ENCODE assay signal across 8 cellular contexts in the genomic region with DNA sequence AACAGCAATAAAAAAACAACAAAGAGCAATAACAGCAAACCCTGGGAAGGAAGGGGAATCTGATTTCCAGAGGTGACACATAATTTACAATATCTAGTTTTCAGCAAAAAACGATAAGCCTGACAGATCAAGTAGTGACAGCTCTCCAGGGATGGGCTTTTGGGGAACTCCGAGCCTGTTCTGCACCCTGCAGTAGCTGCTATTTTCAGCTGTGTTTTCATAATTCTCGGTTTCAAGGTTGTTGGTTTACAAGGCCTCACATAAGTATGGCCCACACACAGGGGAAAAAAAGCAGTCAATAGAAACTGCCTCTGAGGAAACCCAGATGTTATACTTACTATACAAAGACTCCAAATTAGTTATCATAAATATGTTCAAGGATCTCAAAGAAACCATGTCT.
DNase-seq lines count a peak whose midpoint lies in the region; ATAC-seq and TF ChIP-seq lines count a peak whose summit lies in the region.
"Had no signal": no experiment of that assay in that cellular context is flagged by ENCODE, and none has a peak within 500 bp of the region (broad histone marks: within the 10 kb centered on the region; RNA-seq: fewer than 3 reads in every experiment).

No MANE protein-coding gene starts in this region.

- H3K36me3 ChIP-seq in tibial artery, result no peaks in the 10 kb centered on the region

- H3K36me3 Mint-ChIP-seq in activated naive CD4-positive, alpha-beta T cell treated with anti-CD3 and anti-CD28 coated beads, Interleukin-2, amount 50 U/mL, for 24 hours, result peaks cover 13% of the 10 kb centered on the region

- peak overlapping the region; percentile 1 for H3K27ac Mint-ChIP-seq in activated naive CD4-positive, alpha-beta T cell treated with anti-CD3 and anti-CD28 coated beads, Interleukin-2, amount 50 U/mL, for 24 hours

- no peaks in the 10 kb centered on the region for H3K27me3 ChIP-seq in tibial artery

- intact Hi-C loops in tibial artery (cut with DNase I; ENCODE audit: low total_unique reads), result no loop called here

- DNase-seq in RKO (ENCODE audit: low spot score), result no peak
- DNase-seq in tibial artery, result no peak
- DNase-seq in UCSD-AML1 (lab: John Stamatoyannopoulos, UW; ENCODE audit: unreplicated experiment), result no peak

- peaks cover 0 to 31% (median 9%) of the 10 kb centered on the region in 4 donors for H3K4me1 ChIP-seq in tibial artery

- no peak overlapping the region for H3K27ac ChIP-seq in tibial artery
- H3K27ac ChIP-seq: SK-N-MC had no signal

- H3K9me3 Mint-ChIP-seq in activated naive CD4-positive, alpha-beta T cell treated with anti-CD3 and anti-CD28 coated beads, Interleukin-2, amount 50 U/mL, for 24 hours, result peaks cover 11% of the 10 kb centered on the region

- H3K27me3 Mint-ChIP-seq in activated naive CD4-positive, alpha-beta T cell treated with anti-CD3 and anti-CD28 coated beads, Interleukin-2, amount 50 U/mL, for 24 hours, result no peaks in the 10 kb centered on the region

- H3K4me3 ChIP-seq in tibial artery, result no peak overlapping the region
- H3K4me3 ChIP-seq: SK-N-MC had no signal

- no peaks in the 10 kb centered on the region for H3K9me3 ChIP-seq in tibial artery

- ATAC-seq in GM18519 (IDR thresholded peaks at IDR 0.05; ENCODE audit: low FRiP score, unreplicated experiment), result peak; percentile 89
- ATAC-seq in GM19467 (IDR thresholded peaks at IDR 0.05; ENCODE audit: unreplicated experiment), result peak; percentile 75
- peak; percentile 97 for ATAC-seq in HG03066 (IDR thresholded peaks at IDR 0.05; ENCODE audit: low read depth, unreplicated experiment)

- H3K4me1 Mint-ChIP-seq in activated naive CD4-positive, alpha-beta T cell treated with anti-CD3 and anti-CD28 coated beads, Interleukin-2, amount 50 U/mL, for 24 hours, result peaks cover 61% of the 10 kb centered on the region

- TF ChIP-seq CTCF in tibial artery (IDR thresholded peaks at IDR 0.05), result no peak

- H3K4me3 Mint-ChIP-seq in activated naive CD4-positive, alpha-beta T cell treated with anti-CD3 and anti-CD28 coated beads, Interleukin-2, amount 50 U/mL, for 24 hours, result no peak overlapping the region
